In the genomic region with DNA sequence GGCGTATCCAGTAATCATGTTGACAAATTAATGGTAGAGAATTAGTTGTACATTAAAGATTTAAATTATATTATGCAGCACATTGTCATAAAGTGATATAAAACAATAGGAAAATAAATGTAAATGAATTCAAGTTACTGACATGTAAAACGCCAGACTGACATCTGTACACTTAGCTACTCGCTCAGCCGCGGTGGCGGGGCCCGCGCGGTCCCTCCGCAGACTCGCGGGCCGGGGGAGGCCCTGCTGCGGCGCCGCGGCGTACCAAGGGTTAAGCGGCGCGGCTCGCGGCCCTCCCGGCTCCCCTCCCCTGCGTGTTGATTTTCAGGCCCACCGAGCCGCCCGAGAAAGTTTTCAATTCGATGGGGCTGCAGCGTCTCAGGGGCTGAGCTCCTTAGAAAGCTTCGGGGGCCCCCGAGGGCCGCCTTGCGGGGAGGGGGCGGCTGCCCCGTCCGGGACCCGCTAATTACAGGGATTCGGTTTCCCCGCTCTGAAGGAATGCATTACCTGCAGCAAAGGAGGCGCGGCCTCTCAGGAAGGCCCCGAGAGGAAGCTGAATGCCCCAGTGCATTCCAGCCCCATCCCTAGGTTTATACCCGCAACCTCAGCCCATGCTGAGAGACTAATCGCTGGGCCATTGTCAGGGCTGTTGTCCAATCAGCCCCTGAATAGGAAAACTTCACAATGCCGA, we compare ENCODE assay signal across 10 cellular contexts.
A peak's percentile ranks its signal among the peaks of the same experiment; 100 is the strongest.
DNase-seq lines count a peak whose midpoint lies in the region; ATAC-seq and TF ChIP-seq lines count a peak whose summit lies in the region.
"Had no signal": no experiment of that assay in that cellular context is flagged by ENCODE, and none has a peak within 500 bp of the region (broad histone marks: within the 10 kb centered on the region; RNA-seq: fewer than 3 reads in every experiment).

No MANE protein-coding gene starts in this region.

- TF ChIP-seq CTCF in GM20000 (IDR thresholded peaks at IDR 0.05; ENCODE audit: extremely low read depth, missing control alignments) (no peak), hepatocyte (IDR thresholded peaks at IDR 0.05; ENCODE audit: poor library complexity) (no peak), progenitor cell of endocrine pancreas (IDR thresholded peaks at IDR 0.05; ENCODE audit: unreplicated experiment) (no peak)

- H4K20me1 ChIP-seq in hepatocyte (ENCODE audit: insufficient read depth, poor library complexity, severe bottlenecking) = no peaks in the 10 kb centered on the region

- peak overlapping the region; percentile 35 for H3K4me3 Mint-ChIP-seq in progenitor cell of endocrine pancreas (ENCODE audit: low read depth)
- H3K4me3 Mint-ChIP-seq: dendritic cell treated with granulocyte-macrophage colony-stimulating factor and Interleukin-4, amounts not matched to agents 40 ng/mL and 50 ng/mL, for 4 days had no signal

- H3K36me3 Mint-ChIP-seq in progenitor cell of endocrine pancreas (ENCODE audit: insufficient read depth) = no peaks in the 10 kb centered on the region

- H3K27me3 ChIP-seq in NT2/D1 (ENCODE audit: insufficient read depth, insufficient read length) = peaks cover 96% of the 10 kb centered on the region
- peaks cover 100% of the 10 kb centered on the region for H3K27me3 ChIP-seq in hepatocyte

- no peaks in the 10 kb centered on the region for H3K36me3 ChIP-seq in NT2/D1 (ENCODE audit: insufficient read depth, insufficient read length, low read length)
- H3K36me3 ChIP-seq in hepatocyte (replicated peaks; ENCODE audit: insufficient read depth, low read depth) = no peaks in the 10 kb centered on the region
- H3K36me3 ChIP-seq: SJSA1 had no signal

- H3K4me2 ChIP-seq in hepatocyte = peak overlapping the region; percentile 82

- H3K9me2 ChIP-seq in hepatocyte (replicated peaks; ENCODE audit: insufficient read depth) = no peaks in the 10 kb centered on the region

- no peaks in the 10 kb centered on the region for H3K79me2 ChIP-seq in hepatocyte

- H3K27me3 Mint-ChIP-seq in progenitor cell of endocrine pancreas = peaks cover 89% of the 10 kb centered on the region

- H3K4me1 ChIP-seq in NT2/D1 (ENCODE audit: insufficient read depth, insufficient read length) (peaks cover 10% of the 10 kb centered on the region), hepatocyte (ENCODE audit: insufficient read depth) (peaks cover 6% of the 10 kb centered on the region)
- H3K4me1 ChIP-seq: SJSA1 had no signal

- no peak for ATAC-seq in GM21423 (IDR thresholded peaks at IDR 0.05; ENCODE audit: unreplicated experiment)

- H2AFZ ChIP-seq in hepatocyte = peak overlapping the region; percentile 28

- no peak overlapping the region for H3K9ac ChIP-seq in NT2/D1 (ENCODE audit: insufficient read length, low read depth)

- H3K4me3 ChIP-seq in NT2/D1 (ENCODE audit: insufficient read length, low read depth) (peak overlapping the region; percentile 26), hepatocyte (no peak overlapping the region)
- H3K4me3 ChIP-seq: SJSA1 had no signal

- H3K27ac ChIP-seq in hepatocyte = no peak overlapping the region
- H3K27ac ChIP-seq: SJSA1 had no signal

- H3K4me1 Mint-ChIP-seq in progenitor cell of endocrine pancreas (ENCODE audit: low read depth) = peaks cover 11% of the 10 kb centered on the region

- DNase-seq in GM20000 (ENCODE audit: low spot score) = peak; percentile 33
- DNase-seq in NT2/D1 (ENCODE audit: low read depth, low spot score) = peak; percentile 95
- DNase-seq in hepatocyte (ENCODE audit: low spot score) = no peak
- peak; percentile 15 for DNase-seq in progenitor cell of endocrine pancreas (ENCODE audit: low spot score, unreplicated experiment)
- DNase-seq in cerebellar nuclear complex (lab: John Stamatoyannopoulos, UW) = no peak
- DNase-seq in SKM-1 (lab: John Stamatoyannopoulos, UW; ENCODE audit: unreplicated experiment) = no peak
- DNase-seq: NCI-H2029 had no signal

- H3K27ac Mint-ChIP-seq in progenitor cell of endocrine pancreas = no peak overlapping the region
- H3K27ac Mint-ChIP-seq: dendritic cell treated with granulocyte-macrophage colony-stimulating factor and Interleukin-4, amounts not matched to agents 40 ng/mL and 50 ng/mL, for 4 days had no signal

- H3K9me3 ChIP-seq in NT2/D1 (ENCODE audit: insufficient read depth, low read length) (no peaks in the 10 kb centered on the region), hepatocyte (ENCODE audit: low read depth) (no peaks in the 10 kb centered on the region)
- H3K9me3 ChIP-seq: SJSA1 had no signal

- no peaks in the 10 kb centered on the region for H3K9me3 Mint-ChIP-seq in progenitor cell of endocrine pancreas (ENCODE audit: low read depth)
- H3K9me3 Mint-ChIP-seq: dendritic cell treated with granulocyte-macrophage colony-stimulating factor and Interleukin-4, amounts not matched to agents 40 ng/mL and 50 ng/mL, for 4 days had no signal

- 2% methylated on average over 45 of the region's 46 CpGs for WGBS in hepatocyte (ENCODE audit: low lambda C conversion rate, missing lambda C conversion rate)

Comparison
In these comparisons a context has a peak if more than half of its experiments do, and no peak if none do; other contexts are left out.
1. DNase-seq: peak in GM20000 (single experiment), NT2/D1 (single experiment) and progenitor cell of endocrine pancreas (single experiment); none in hepatocyte (single experiment), cerebellar nuclear complex (0 of 2) and SKM-1 (single experiment).